In genomic region chr2:69770193-69770702, GRCh38 we compare ENCODE assay signal across 1 cellular context.
TF ChIP-seq lines count a peak whose summit lies in the region.

No MANE protein-coding gene starts in this region.

TF ChIP-seq in K562, 482 proteins besides CTCF, POLR2A, EP300 and RAD21 (continued from another document and continues in another):
- TF ChIP-seq, protein P1, sequence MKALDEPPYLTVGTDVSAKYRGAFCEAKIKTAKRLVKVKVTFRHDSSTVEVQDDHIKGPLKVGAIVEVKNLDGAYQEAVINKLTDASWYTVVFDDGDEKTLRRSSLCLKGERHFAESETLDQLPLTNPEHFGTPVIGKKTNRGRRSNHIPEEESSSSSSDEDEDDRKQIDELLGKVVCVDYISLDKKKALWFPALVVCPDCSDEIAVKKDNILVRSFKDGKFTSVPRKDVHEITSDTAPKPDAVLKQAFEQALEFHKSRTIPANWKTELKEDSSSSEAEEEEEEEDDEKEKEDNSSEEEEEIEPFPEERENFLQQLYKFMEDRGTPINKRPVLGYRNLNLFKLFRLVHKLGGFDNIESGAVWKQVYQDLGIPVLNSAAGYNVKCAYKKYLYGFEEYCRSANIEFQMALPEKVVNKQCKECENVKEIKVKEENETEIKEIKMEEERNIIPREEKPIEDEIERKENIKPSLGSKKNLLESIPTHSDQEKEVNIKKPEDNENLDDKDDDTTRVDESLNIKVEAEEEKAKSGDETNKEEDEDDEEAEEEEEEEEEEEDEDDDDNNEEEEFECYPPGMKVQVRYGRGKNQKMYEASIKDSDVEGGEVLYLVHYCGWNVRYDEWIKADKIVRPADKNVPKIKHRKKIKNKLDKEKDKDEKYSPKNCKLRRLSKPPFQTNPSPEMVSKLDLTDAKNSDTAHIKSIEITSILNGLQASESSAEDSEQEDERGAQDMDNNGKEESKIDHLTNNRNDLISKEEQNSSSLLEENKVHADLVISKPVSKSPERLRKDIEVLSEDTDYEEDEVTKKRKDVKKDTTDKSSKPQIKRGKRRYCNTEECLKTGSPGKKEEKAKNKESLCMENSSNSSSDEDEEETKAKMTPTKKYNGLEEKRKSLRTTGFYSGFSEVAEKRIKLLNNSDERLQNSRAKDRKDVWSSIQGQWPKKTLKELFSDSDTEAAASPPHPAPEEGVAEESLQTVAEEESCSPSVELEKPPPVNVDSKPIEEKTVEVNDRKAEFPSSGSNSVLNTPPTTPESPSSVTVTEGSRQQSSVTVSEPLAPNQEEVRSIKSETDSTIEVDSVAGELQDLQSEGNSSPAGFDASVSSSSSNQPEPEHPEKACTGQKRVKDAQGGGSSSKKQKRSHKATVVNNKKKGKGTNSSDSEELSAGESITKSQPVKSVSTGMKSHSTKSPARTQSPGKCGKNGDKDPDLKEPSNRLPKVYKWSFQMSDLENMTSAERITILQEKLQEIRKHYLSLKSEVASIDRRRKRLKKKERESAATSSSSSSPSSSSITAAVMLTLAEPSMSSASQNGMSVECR (CRISPR knock-in tag; IDR thresholded peaks at IDR 0.05), result no peak
- TF ChIP-seq TRIM28 (IDR thresholded peaks at IDR 0.05), result no peak
- no peak for TF ChIP-seq NFXL1 (CRISPR knock-in tag; IDR thresholded peaks at IDR 0.05)
- TF ChIP-seq SMARCE1 (IDR thresholded peaks at IDR 0.05), result peak; percentile 83; the same call in 1 of the 2 replicates
- TF ChIP-seq MYC (IDR thresholded peaks at IDR 0.05; ENCODE audit: low read depth, low read length), result peak; percentile 26; the same call in 1 of the 2 replicates
- no peak for TF ChIP-seq MYC (CRISPR knock-in tag; IDR thresholded peaks at IDR 0.05; ENCODE audit: borderline replicate concordance, low read depth)
- TF ChIP-seq CREM (IDR thresholded peaks at IDR 0.05; ENCODE audit: low read depth), result no peak
- no peak for TF ChIP-seq HOXB6 (CRISPR knock-in tag; IDR thresholded peaks at IDR 0.05; ENCODE audit: borderline replicate concordance)
- TF ChIP-seq ZNF766 (CRISPR knock-in tag; conservative IDR thresholded peaks at IDR 0.05), result 0 out of 2 replicates have a peak, but pooled peaks have one; percentile 44
- no peak for TF ChIP-seq PHB (CRISPR knock-in tag; IDR thresholded peaks at IDR 0.05)
- no peak for TF ChIP-seq KLF10 (CRISPR knock-in tag; IDR thresholded peaks at IDR 0.05)
- no peak for TF ChIP-seq CBFA2T3 (IDR thresholded peaks at IDR 0.05)
- peak; percentile 55 for TF ChIP-seq PRDM10 (IDR thresholded peaks at IDR 0.05; ENCODE audit: partially characterized antibody)
- no peak for TF ChIP-seq NR2F6 (CRISPR knock-in tag; IDR thresholded peaks at IDR 0.05)
- TF ChIP-seq PHTF2 (CRISPR knock-in tag; IDR thresholded peaks at IDR 0.05), result no peak
- TF ChIP-seq CSDE1 (IDR thresholded peaks at IDR 0.05), result no peak
- no peak for TF ChIP-seq FUS (optimal IDR thresholded peaks at IDR 0.05; ENCODE audit: low read depth, low read length)
- no peak for TF ChIP-seq IFI16 (CRISPR knock-in tag; IDR thresholded peaks at IDR 0.05)
- no peak for TF ChIP-seq U2AF2 (optimal IDR thresholded peaks at IDR 0.05; ENCODE audit: low read depth, low read length)
- TF ChIP-seq ETV5 (CRISPR knock-in tag; IDR thresholded peaks at IDR 0.05; ENCODE audit: low read depth), result no peak
- TF ChIP-seq ZNF668 (CRISPR knock-in tag; IDR thresholded peaks at IDR 0.05), result no peak
- no peak for TF ChIP-seq NKRF (IDR thresholded peaks at IDR 0.05; ENCODE audit: borderline replicate concordance)
- TF ChIP-seq ZNF316 (IDR thresholded peaks at IDR 0.05), result no peak
- TF ChIP-seq ZNF445 (CRISPR knock-in tag; IDR thresholded peaks at IDR 0.05; ENCODE audit: low read depth), result no peak
- TF ChIP-seq MAFF (IDR thresholded peaks at IDR 0.05; ENCODE audit: low read length), result no peak
- no peak for TF ChIP-seq MBD2 (IDR thresholded peaks at IDR 0.05; ENCODE audit: borderline replicate concordance, low read depth)
- TF ChIP-seq, protein P2, sequence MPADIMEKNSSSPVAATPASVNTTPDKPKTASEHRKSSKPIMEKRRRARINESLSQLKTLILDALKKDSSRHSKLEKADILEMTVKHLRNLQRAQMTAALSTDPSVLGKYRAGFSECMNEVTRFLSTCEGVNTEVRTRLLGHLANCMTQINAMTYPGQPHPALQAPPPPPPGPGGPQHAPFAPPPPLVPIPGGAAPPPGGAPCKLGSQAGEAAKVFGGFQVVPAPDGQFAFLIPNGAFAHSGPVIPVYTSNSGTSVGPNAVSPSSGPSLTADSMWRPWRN (IDR thresholded peaks at IDR 0.05; ENCODE audit: low read depth), result no peak; the same call in 1 of the 2 replicates
- no peak for TF ChIP-seq ETS1 (conservative IDR thresholded peaks at IDR 0.05; ENCODE audit: control insufficient read depth, low read depth, low read length)
- no peak for TF ChIP-seq MCM5 (IDR thresholded peaks at IDR 0.05; ENCODE audit: low read depth)
- TF ChIP-seq HMG20B (CRISPR knock-in tag; IDR thresholded peaks at IDR 0.05), result no peak
- TF ChIP-seq ZNF778 (CRISPR knock-in tag; IDR thresholded peaks at IDR 0.05), result no peak
- TF ChIP-seq FOXA1 (IDR thresholded peaks at IDR 0.05; ENCODE audit: borderline replicate concordance), result no peak
- peak; percentile 71; the same call in 1 of the 2 replicates for TF ChIP-seq TOE1 (IDR thresholded peaks at IDR 0.05; ENCODE audit: borderline replicate concordance)
- TF ChIP-seq TOE1 (CRISPR knock-in tag; IDR thresholded peaks at IDR 0.05; ENCODE audit: borderline replicate concordance, low read depth), result no peak
- TF ChIP-seq TRIM24 (IDR thresholded peaks at IDR 0.05), result no peak
- TF ChIP-seq, protein P3, sequence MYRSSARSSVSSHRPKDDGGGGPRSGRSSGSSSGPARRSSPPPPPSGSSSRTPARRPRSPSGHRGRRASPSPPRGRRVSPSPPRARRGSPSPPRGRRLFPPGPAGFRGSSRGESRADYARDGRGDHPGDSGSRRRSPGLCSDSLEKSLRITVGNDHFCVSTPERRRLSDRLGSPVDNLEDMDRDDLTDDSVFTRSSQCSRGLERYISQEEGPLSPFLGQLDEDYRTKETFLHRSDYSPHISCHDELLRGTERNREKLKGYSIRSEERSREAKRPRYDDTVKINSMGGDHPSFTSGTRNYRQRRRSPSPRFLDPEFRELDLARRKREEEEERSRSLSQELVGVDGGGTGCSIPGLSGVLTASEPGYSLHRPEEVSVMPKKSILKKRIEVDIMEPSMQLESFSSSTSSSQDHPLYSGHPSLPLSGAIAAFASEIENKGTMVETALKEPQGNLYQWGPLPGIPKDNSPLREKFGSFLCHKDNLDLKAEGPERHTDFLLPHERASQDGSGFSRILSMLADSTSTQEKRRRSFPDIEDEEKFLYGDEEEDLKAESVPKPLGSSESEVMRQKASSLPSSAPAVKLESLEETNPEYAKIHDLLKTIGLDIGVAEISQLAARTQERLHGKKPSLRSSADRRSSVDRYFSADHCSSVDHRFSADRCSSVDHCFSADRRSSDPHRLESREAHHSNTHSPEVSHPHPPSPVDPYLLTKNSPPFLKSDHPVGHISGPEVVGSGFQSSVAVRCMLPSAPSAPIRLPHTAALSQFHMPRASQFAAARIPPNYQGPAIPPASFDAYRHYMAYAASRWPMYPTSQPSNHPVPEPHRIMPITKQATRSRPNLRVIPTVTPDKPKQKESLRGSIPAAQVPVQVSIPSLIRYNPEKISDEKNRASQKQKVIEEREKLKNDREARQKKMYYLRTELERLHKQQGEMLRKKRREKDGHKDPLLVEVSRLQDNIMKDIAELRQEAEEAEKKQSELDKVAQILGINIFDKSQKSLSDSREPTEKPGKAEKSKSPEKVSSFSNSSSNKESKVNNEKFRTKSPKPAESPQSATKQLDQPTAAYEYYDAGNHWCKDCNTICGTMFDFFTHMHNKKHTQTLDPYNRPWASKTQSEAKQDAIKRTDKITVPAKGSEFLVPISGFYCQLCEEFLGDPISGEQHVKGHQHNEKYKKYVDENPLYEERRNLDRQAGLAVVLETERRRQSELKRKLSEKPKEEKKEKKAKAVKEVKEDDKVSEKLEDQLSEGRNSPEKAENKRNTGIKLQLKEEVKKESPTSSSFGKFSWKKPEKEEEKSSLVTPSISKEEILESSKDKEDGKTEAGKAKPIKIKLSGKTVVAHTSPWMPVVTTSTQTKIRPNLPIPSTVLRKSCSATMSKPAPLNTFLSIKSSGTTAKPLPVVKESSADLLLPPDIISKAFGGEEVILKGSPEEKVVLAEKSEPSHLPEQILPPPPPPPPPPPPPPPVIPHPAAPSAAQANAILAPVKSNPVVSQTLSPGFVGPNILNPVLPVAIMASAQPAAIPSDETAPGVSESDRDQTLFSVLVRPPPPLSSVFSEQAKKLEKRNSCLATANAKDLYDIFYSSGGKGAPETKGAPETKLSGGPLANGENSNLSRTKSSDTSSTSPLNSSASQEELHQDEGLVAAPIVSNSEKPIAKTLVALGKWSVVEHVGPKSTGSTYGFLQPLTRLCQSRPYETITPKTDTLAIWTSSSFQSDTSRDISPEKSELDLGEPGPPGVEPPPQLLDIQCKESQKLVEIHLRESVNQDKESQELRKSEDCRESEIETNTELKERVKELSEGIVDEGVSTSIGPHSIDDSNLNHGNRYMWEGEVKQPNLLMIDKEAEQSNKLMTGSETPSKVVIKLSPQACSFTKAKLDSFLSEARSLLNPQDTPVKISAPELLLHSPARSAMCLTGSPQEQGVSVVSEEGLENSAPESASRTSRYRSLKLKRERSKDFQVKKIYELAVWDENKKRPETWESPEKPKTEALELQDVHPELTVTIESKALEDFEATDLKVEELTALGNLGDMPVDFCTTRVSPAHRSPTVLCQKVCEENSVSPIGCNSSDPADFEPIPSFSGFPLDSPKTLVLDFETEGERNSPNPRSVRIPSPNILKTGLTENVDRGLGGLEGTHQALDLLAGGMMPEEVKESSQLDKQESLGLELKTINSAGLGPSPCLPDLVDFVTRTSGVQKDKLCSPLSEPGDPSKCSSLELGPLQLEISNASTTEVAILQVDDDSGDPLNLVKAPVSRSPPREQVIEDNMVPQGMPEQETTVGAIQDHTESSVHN (IDR thresholded peaks at IDR 0.05; ENCODE audit: borderline replicate concordance in 1 of 2, low read depth in 1 of 2), result no peak
- no peak for TF ChIP-seq ZC3H8 (IDR thresholded peaks at IDR 0.05)
- TF ChIP-seq ZNF589 (CRISPR knock-in tag; IDR thresholded peaks at IDR 0.05; ENCODE audit: low read depth), result no peak
- TF ChIP-seq SREBF2 (CRISPR knock-in tag; IDR thresholded peaks at IDR 0.05), result no peak
- TF ChIP-seq, protein P4, sequence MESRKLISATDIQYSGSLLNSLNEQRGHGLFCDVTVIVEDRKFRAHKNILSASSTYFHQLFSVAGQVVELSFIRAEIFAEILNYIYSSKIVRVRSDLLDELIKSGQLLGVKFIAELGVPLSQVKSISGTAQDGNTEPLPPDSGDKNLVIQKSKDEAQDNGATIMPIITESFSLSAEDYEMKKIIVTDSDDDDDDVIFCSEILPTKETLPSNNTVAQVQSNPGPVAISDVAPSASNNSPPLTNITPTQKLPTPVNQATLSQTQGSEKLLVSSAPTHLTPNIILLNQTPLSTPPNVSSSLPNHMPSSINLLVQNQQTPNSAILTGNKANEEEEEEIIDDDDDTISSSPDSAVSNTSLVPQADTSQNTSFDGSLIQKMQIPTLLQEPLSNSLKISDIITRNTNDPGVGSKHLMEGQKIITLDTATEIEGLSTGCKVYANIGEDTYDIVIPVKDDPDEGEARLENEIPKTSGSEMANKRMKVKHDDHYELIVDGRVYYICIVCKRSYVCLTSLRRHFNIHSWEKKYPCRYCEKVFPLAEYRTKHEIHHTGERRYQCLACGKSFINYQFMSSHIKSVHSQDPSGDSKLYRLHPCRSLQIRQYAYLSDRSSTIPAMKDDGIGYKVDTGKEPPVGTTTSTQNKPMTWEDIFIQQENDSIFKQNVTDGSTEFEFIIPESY (CRISPR knock-in tag; IDR thresholded peaks at IDR 0.05), result no peak
